ENCODE assay signal across 8 cellular contexts in genomic region chr19:19033176-19033425, GRCh38. TPM values are rescaled to one million over a fixed set of nuclear protein-coding genes. Genes with fewer than 3 reads are reported as not detected.
DNase-seq lines count a peak whose midpoint lies in the region; ATAC-seq, FAIRE-seq and TF ChIP-seq lines count a peak whose summit lies in the region.

No MANE protein-coding gene starts in this region.

- no peaks in the 10 kb centered on the region for H3K9me3 ChIP-seq in tibial nerve

- peak overlapping the region; percentile 92 for H3K27ac Mint-ChIP-seq in activated CD8-positive, alpha-beta T cell treated with anti-CD3 and anti-CD28 coated beads, Interleukin-2, amount 10 ng/mL, durations not matched to agents 7 days and 5 days

- H3K9me3 Mint-ChIP-seq in activated T-cell treated with anti-CD3 and anti-CD28 coated beads, Interleukin-2, amount 50 U/mL, for 4 hours = no peaks in the 10 kb centered on the region
- no peaks in the 10 kb centered on the region for H3K9me3 Mint-ChIP-seq in activated CD8-positive, alpha-beta T cell treated with anti-CD3 and anti-CD28 coated beads, Interleukin-2, amount 10 ng/mL, durations not matched to agents 7 days and 5 days (ENCODE audit: insufficient read depth)

- H3K27ac ChIP-seq in tibial nerve = peak overlapping the region; percentile 88 to 99 (median 92)

- DNase-seq in activated T-cell treated with anti-CD3 and anti-CD28 coated beads, Interleukin-2, amount 50 U/mL, for 4 hours = no peak
- no peak for DNase-seq in activated T-cell treated with anti-CD3 and anti-CD28 coated beads for 4 hours
- DNase-seq in activated CD8-positive, alpha-beta T cell treated with anti-CD3 and anti-CD28 coated beads, Interleukin-2, amount 10 ng/mL, durations not matched to agents 7 days and 5 days = no peak
- DNase-seq in kidney epithelial cell (ENCODE audit: low read depth) = no peak
- DNase-seq in tibial nerve (ENCODE audit: low spot score in 2 of 2) = no peak
- no peak for DNase-seq in frontal cortex (ENCODE audit: low spot score in 2 of 2)

- TF ChIP-seq CTCF in kidney epithelial cell (IDR thresholded peaks at IDR 0.05; ENCODE audit: insufficient read depth, low read length, poor library complexity, severe bottlenecking) (no peak), tibial nerve (IDR thresholded peaks at IDR 0.05) (no peak)

- no peak for TF ChIP-seq EP300 in tibial nerve (IDR thresholded peaks at IDR 0.05)

- no peak for FAIRE-seq in frontal cortex (lab: Jason Lieb, UNC)

- peak overlapping the region; percentile 96 for H3K4me3 ChIP-seq in kidney epithelial cell (ENCODE audit: low read depth, low read length)
- peak overlapping the region; percentile 82 to 99 (median 90) for H3K4me3 ChIP-seq in tibial nerve

- peak overlapping the region; percentile 85 for H3K4me3 Mint-ChIP-seq in activated T-cell treated with anti-CD3 and anti-CD28 coated beads, Interleukin-2, amount 50 U/mL, for 4 hours
- H3K4me3 Mint-ChIP-seq in activated CD8-positive, alpha-beta T cell treated with anti-CD3 and anti-CD28 coated beads, Interleukin-2, amount 10 ng/mL, durations not matched to agents 7 days and 5 days = peak overlapping the region; percentile 87

- CTCF ChIA-PET in activated CD8-positive, alpha-beta T cell treated with anti-CD3 and anti-CD28 coated beads, Interleukin-2, amount 10 ng/mL, durations not matched to agents 7 days and 5 days (lab: Charles Lee) = no interaction called here

- peaks cover 15% of the 10 kb centered on the region for H3K36me3 Mint-ChIP-seq in activated T-cell treated with anti-CD3 and anti-CD28 coated beads, Interleukin-2, amount 50 U/mL, for 4 hours (ENCODE audit: insufficient read depth)
- peaks cover 44% of the 10 kb centered on the region for H3K36me3 Mint-ChIP-seq in activated CD8-positive, alpha-beta T cell treated with anti-CD3 and anti-CD28 coated beads, Interleukin-2, amount 10 ng/mL, durations not matched to agents 7 days and 5 days (ENCODE audit: low read depth)

- POLR2A ChIA-PET in activated CD8-positive, alpha-beta T cell treated with anti-CD3 and anti-CD28 coated beads, Interleukin-2, amount 10 ng/mL, durations not matched to agents 7 days and 5 days (lab: Charles Lee) = interaction anchor here (0.6 kb wide), 1 partner anchor 205 kb away, joined by 3 read pairs; no protein-coding TSS in a partner anchor

- peaks cover 24% of the 10 kb centered on the region for H3K4me1 Mint-ChIP-seq in activated T-cell treated with anti-CD3 and anti-CD28 coated beads, Interleukin-2, amount 50 U/mL, for 4 hours (ENCODE audit: low read depth)
- H3K4me1 Mint-ChIP-seq in activated CD8-positive, alpha-beta T cell treated with anti-CD3 and anti-CD28 coated beads, Interleukin-2, amount 10 ng/mL, durations not matched to agents 7 days and 5 days (ENCODE audit: low read depth) = peaks cover 32% of the 10 kb centered on the region

- 0% methylated on average over 3 to 24 of the region's 32 CpGs for WGBS in tibial nerve, 2 donors

- TF ChIP-seq POLR2A in tibial nerve (IDR thresholded peaks at IDR 0.05) = no peak

- no peaks in the 10 kb centered on the region for H3K27me3 Mint-ChIP-seq in activated T-cell treated with anti-CD3 and anti-CD28 coated beads, Interleukin-2, amount 50 U/mL, for 4 hours (ENCODE audit: low read depth)
- H3K27me3 Mint-ChIP-seq in activated CD8-positive, alpha-beta T cell treated with anti-CD3 and anti-CD28 coated beads, Interleukin-2, amount 10 ng/mL, durations not matched to agents 7 days and 5 days (ENCODE audit: low read depth) = no peaks in the 10 kb centered on the region

- no peaks in the 10 kb centered on the region for H3K27me3 ChIP-seq in kidney epithelial cell (ENCODE audit: control insufficient read depth, insufficient read depth, low read length)
- H3K27me3 ChIP-seq in tibial nerve = no peaks in the 10 kb centered on the region

- ATAC-seq in activated T-cell treated with anti-CD3 and anti-CD28 coated beads, Interleukin-2, amount 50 U/mL, for 4 hours = no peak
- ATAC-seq in activated CD8-positive, alpha-beta T cell treated with anti-CD3 and anti-CD28 coated beads, Interleukin-2, amount 10 ng/mL, durations not matched to agents 7 days and 5 days = no peak
- no peak for ATAC-seq in GM19035 (IDR thresholded peaks at IDR 0.05; ENCODE audit: unreplicated experiment)
- ATAC-seq in HG03342 (IDR thresholded peaks at IDR 0.05; ENCODE audit: unreplicated experiment) = no peak

- H3K36me3 ChIP-seq in kidney epithelial cell (ENCODE audit: control insufficient read depth, insufficient read depth, low read length) (no peaks in the 10 kb centered on the region), tibial nerve (peaks cover 0 to 34% (median 8%) of the 10 kb centered on the region in 3 donors)

- H3K4me1 ChIP-seq in tibial nerve = peaks cover 0 to 45% (median 20%) of the 10 kb centered on the region in 4 donors

RNA-seq across cellular contexts. Expression of gene SUGP2, which starts 0.2 kb away (rescaled TPM):
- total RNA-seq in activated T-cell treated with anti-CD3 and anti-CD28 coated beads, Interleukin-2, amount 50 U/mL, for 4 hours = 10 to 100 TPM; 66.8 to 76.6 (median 71.8) TPM
- total RNA-seq in activated CD8-positive, alpha-beta T cell treated with anti-CD3 and anti-CD28 coated beads, Interleukin-2, amount 10 ng/mL, durations not matched to agents 7 days and 5 days = 100 to 1,000 TPM; 123 to 124 TPM
- total RNA-seq in kidney epithelial cell = 27.7 and 29.5 TPM in 2 replicates
- 10 to 100 TPM; 50.8 to 95.1 (median 65.1) TPM for total RNA-seq in tibial nerve
- 90.5 TPM for total RNA-seq in frontal cortex

RNA-seq across cellular contexts. Expression of gene ARMC6, which starts 0.3 kb away (rescaled TPM):
- total RNA-seq in activated T-cell treated with anti-CD3 and anti-CD28 coated beads, Interleukin-2, amount 50 U/mL, for 4 hours = 10 to 100 TPM; 80.0 to 93.9 (median 80.6) TPM
- 10 to 100 TPM; 33.4 to 35.4 TPM for total RNA-seq in activated CD8-positive, alpha-beta T cell treated with anti-CD3 and anti-CD28 coated beads, Interleukin-2, amount 10 ng/mL, durations not matched to agents 7 days and 5 days
- total RNA-seq in kidney epithelial cell (45.0 and 57.0 TPM in 2 replicates), tibial nerve (10 to 100 TPM; 20.0 to 40.8 (median 24.6) TPM), frontal cortex (56.3 TPM)

RNA-seq across cellular contexts. Expression of gene SLC25A42, which starts 30.7 kb away (rescaled TPM):
- 10 to 100 TPM in 1 of 3 donors, 1 to 10 TPM in 2; 8.9 to 11.1 (median 8.9) TPM for total RNA-seq in activated T-cell treated with anti-CD3 and anti-CD28 coated beads, Interleukin-2, amount 50 U/mL, for 4 hours
- total RNA-seq in activated CD8-positive, alpha-beta T cell treated with anti-CD3 and anti-CD28 coated beads, Interleukin-2, amount 10 ng/mL, durations not matched to agents 7 days and 5 days = 10 to 100 TPM; 20.1 to 20.2 TPM
- total RNA-seq in kidney epithelial cell (2.8 and 3.0 TPM in 2 replicates), tibial nerve (10 to 100 TPM; 13.8 to 25.5 (median 15.5) TPM), frontal cortex (10.2 TPM)
